In genomic region chr10:70760271-70760787, GRCh38 we compare ENCODE assay signal across 22 cellular contexts. TPM values are rescaled to one million over a fixed set of nuclear protein-coding genes. Genes with fewer than 3 reads are reported as not detected.
"Had no signal": no experiment of that assay in that cellular context is flagged by ENCODE, and none has a peak within 500 bp of the region (broad histone marks: within the 10 kb centered on the region; RNA-seq: fewer than 3 reads in every experiment).

No MANE protein-coding gene starts in this region.

- H3K36me3 ChIP-seq: brain microvascular endothelial cell, colonic mucosa, tibial artery had no signal

- DNase-seq: activated CD4-positive, alpha-beta T cell treated with anti-CD3 and anti-CD28 coated beads for 48 hours; activated CD4-positive, CD25-positive, alpha-beta regulatory T cell; activated naive CD4-positive, alpha-beta T cell treated with anti-CD3 and anti-CD28 coated beads for 36 hours; activated T-cell treated with anti-CD3 and anti-CD28 coated beads, Interleukin-2, amount 50 U/mL, for 24 hours; brain microvascular endothelial cell; central memory CD4-positive, alpha-beta T cell; colonic mucosa; hypothalamus; naive B cell; stimulated activated CD4-positive, alpha-beta T cell treated with anti-CD3 and anti-CD28 coated beads, Interleukin-2, amount 100 ng/mL, for 24 hours; stimulated activated naive CD8-positive, alpha-beta T cell treated with anti-CD3 and anti-CD28 coated beads, Interleukin-15, Interleukin-2, amounts not matched to agents 100 U/mL and 50 U/mL, for 24 hours; substantia nigra had no signal

- FAIRE-seq: endometrium, frontal cortex, keratinocyte had no signal

- ATAC-seq: left lobe of liver; stimulated activated naive CD8-positive, alpha-beta T cell treated with anti-CD3 and anti-CD28 coated beads, Interleukin-15, Interleukin-2, amounts not matched to agents 100 U/mL and 50 U/mL, for 24 hours had no signal

- H3K27me3 ChIP-seq: brain microvascular endothelial cell, colonic mucosa had no signal

- H3K27ac ChIP-seq: brain microvascular endothelial cell, colonic mucosa, tibial artery had no signal

- H3K4me3 ChIP-seq: colonic mucosa, tibial artery had no signal

- H3K9me3 ChIP-seq: colonic mucosa, tibial artery had no signal

- H3K4me1 ChIP-seq: colonic mucosa had no signal

RNA-seq across cellular contexts. Expression of gene TBATA, which starts 24.8 kb away (rescaled TPM):
- total RNA-seq: activated CD8-positive, alpha-beta T cell treated with anti-CD3 and anti-CD28 coated beads for 36 hours; activated naive CD4-positive, alpha-beta T cell treated with anti-CD3 and anti-CD28 coated beads for 36 hours; activated T-helper 2 cell treated with anti-CD3 and anti-CD28 coated beads, Interferon-gamma antibody, Interleukin-2, Interleukin-4, amounts not matched to agents 10 μg/mL and 5 μg/mL and 100 μg/mL, durations not matched to agents 14 hours and 24 hours and 36 hours; aorta; colonic mucosa; frontal cortex; left lobe of liver; mononuclear cell; urinary bladder had no signal
- polyA plus RNA-seq: aorta, keratinocyte, urinary bladder had no signal
